10 cellular contexts compared by ENCODE assay signal in the genomic region with DNA sequence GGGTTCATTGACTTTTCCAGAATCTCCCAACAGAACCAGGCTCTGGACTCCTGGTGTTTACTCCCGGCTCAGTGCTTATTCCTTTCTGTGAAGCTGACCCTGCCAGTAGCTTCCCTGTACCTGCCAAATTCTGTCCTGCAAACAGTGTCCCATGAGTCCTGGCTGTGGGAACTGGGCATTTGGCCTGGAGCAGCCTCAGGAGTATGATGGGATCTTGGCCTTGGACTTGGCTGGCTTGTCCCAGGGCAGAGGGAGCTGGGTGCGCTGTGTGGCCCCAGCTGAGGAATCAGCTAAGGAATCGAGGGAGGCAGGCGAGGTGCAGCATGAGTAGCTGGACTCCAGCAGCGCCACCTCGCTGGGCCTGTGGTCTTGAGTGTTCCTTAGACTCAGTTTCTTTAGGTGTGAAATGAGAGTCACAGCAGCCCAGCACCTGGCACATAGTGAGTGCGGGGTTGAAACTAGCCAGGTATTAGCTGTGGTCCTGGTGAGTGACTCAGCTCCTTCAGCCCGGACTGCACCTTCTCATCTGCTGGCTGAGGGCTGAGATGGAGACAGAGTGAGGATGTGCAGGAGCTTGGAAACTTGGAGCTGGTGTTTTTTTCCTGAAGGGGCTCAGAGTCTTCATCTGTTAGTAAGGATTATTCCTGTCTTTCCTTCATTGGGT. TPM values are rescaled to one million over a fixed set of nuclear protein-coding genes. Genes with fewer than 3 reads are reported as not detected.
DNase-seq lines count a peak whose midpoint lies in the region; ATAC-seq, FAIRE-seq and TF ChIP-seq lines count a peak whose summit lies in the region.
"Had no signal": no experiment of that assay in that cellular context is flagged by ENCODE, and none has a peak within 500 bp of the region (broad histone marks: within the 10 kb centered on the region; RNA-seq: fewer than 3 reads in every experiment).

No MANE protein-coding gene starts in this region.

- peak overlapping the region; percentile 37 for H3K27ac Mint-ChIP-seq in activated CD8-positive, alpha-beta T cell treated with anti-CD3 and anti-CD28 coated beads, Interleukin-2, amount 10 ng/mL, durations not matched to agents 7 days and 5 days
- H3K27ac Mint-ChIP-seq: activated T-helper 2 cell treated with anti-CD3 and anti-CD28 coated beads, Interferon-gamma antibody, Interleukin-2, Interleukin-4, amounts not matched to agents 10 μg/mL and 5 μg/mL and 100 μg/mL, durations not matched to agents 14 hours and 24 hours and 36 hours had no signal

- H3K79me2 ChIP-seq in HCT116 (ENCODE audit: insufficient read depth, low read length): peaks cover 92% of the 10 kb centered on the region

- no TSS peak for BruUV-seq in HCT116 (replicated peaks; lab: Mats Ljungman, UMichigan)

- DNase-seq in HCT116 (ENCODE audit: low read depth, low spot score): no peak
- DNase-seq in activated CD8-positive, alpha-beta T cell treated with anti-CD3 and anti-CD28 coated beads, Interleukin-2, amount 10 ng/mL, durations not matched to agents 7 days and 5 days: no peak
- peak in 1 of 2 donors; percentile 63 for DNase-seq in psoas muscle
- DNase-seq in iPS-NIHi11 (ENCODE audit: low spot score): no peak
- no peak for DNase-seq in MV-4-11 (lab: John Stamatoyannopoulos, UW)
- no peak for DNase-seq in kidney
- DNase-seq: stimulated activated naive CD8-positive, alpha-beta T cell treated with anti-CD3 and anti-CD28 coated beads, Interleukin-15, amount 100 ng/mL, for 72 hours had no signal

- intact Hi-C loops in HCT116 (cut with micrococcal nuclease): no loop called here
- intact Hi-C loops in psoas muscle (cut with DNase I): no loop called here
- intact Hi-C loops in kidney (cut with DNase I): no loop called here

- TF ChIP-seq CTCF in HCT116 (IDR thresholded peaks at IDR 0.05 in 2 of 3, conservative IDR thresholded peaks at IDR 0.05 in 1 of 3; ENCODE audit: borderline replicate concordance in 1 of 3, insufficient read depth in 1 of 3, low read depth in 2 of 3, low read length in 2 of 3): no peak
- TF ChIP-seq CTCF in gastroesophageal sphincter (IDR thresholded peaks at IDR 0.05): no peak
- no peak for TF ChIP-seq CTCF in psoas muscle (IDR thresholded peaks at IDR 0.05)
- no peak for TF ChIP-seq CTCF in kidney (IDR thresholded peaks at IDR 0.05; ENCODE audit: borderline replicate concordance, extremely low read depth, insufficient read depth)

- no peak overlapping the region for H3K4me3 Mint-ChIP-seq in activated CD8-positive, alpha-beta T cell treated with anti-CD3 and anti-CD28 coated beads, Interleukin-2, amount 10 ng/mL, durations not matched to agents 7 days and 5 days
- H3K4me3 Mint-ChIP-seq: stimulated activated naive CD8-positive, alpha-beta T cell treated with anti-CD3 and anti-CD28 coated beads, Interleukin-15, amount 100 ng/mL, for 72 hours had no signal

- WGBS in gastroesophageal sphincter (ENCODE audit: low coverage in 1 of 2), 2 donors: no CpG with 5 or more reads among the region's 8 CpGs
- 49 to 68% (median 56%) methylated on average over 8 of the region's 8 CpGs for WGBS in psoas muscle, 3 donors

- H2AFZ ChIP-seq in HCT116 (ENCODE audit: low read depth, low read length, poor library complexity, severe bottlenecking): no peak overlapping the region

- FAIRE-seq in kidney (lab: Jason Lieb, UNC): no peak

- no peaks in the 10 kb centered on the region for H3K27me3 ChIP-seq in HCT116 (ENCODE audit: insufficient read depth, low read length)
- no peaks in the 10 kb centered on the region for H3K27me3 ChIP-seq in gastroesophageal sphincter
- H3K27me3 ChIP-seq in psoas muscle (ENCODE audit: insufficient read depth in 3 of 3, low read length in 2 of 3): no peaks in the 10 kb centered on the region

- H3K4me1 ChIP-seq in HCT116 (ENCODE audit: control insufficient read depth in 1 of 2, insufficient read depth in 2 of 2, low read length in 2 of 2): peaks cover 7 to 27% of the 10 kb centered on the region in 2 experiments
- peaks cover 0 to 68% (median 16%) of the 10 kb centered on the region in 3 donors for H3K4me1 ChIP-seq in gastroesophageal sphincter
- peaks cover 45% of the 10 kb centered on the region for H3K4me1 ChIP-seq in psoas muscle
- peaks cover 0 to under 1% of the 10 kb centered on the region in 2 donors for H3K4me1 ChIP-seq in kidney (ENCODE audit: control insufficient read depth in 1 of 2, insufficient read depth in 1 of 2, low read depth in 1 of 2, low read length in 2 of 2)

- no peak for TF ChIP-seq RAD21 in HCT116 (IDR thresholded peaks at IDR 0.05; ENCODE audit: low read depth)

- CTCF ChIA-PET in HCT116 (lab: Charles Lee): interaction anchor here (1.5 kb wide), 1 partner anchor 10 kb away, joined by 12 read pairs; no protein-coding TSS in a partner anchor
- CTCF ChIA-PET in activated CD8-positive, alpha-beta T cell treated with anti-CD3 and anti-CD28 coated beads, Interleukin-2, amount 10 ng/mL, durations not matched to agents 7 days and 5 days (lab: Charles Lee): interaction anchor here (4.1 kb wide), 1 partner anchor 10 kb away, joined by 23 read pairs; no protein-coding TSS in a partner anchor

- H3K9me3 ChIP-seq in HCT116 (ENCODE audit: control insufficient read depth in 1 of 2, insufficient read depth in 1 of 2, low read depth in 1 of 2, low read length in 2 of 2) (no peaks in the 10 kb centered on the region), gastroesophageal sphincter (no peaks in the 10 kb centered on the region), psoas muscle (no peaks in the 10 kb centered on the region), kidney (ENCODE audit: control insufficient read depth in 1 of 2, low read length in 2 of 2) (no peaks in the 10 kb centered on the region)

- no peak for TF ChIP-seq EP300 in gastroesophageal sphincter (IDR thresholded peaks at IDR 0.05)

- POLR2A ChIA-PET in HCT116 (lab: Charles Lee): interaction anchor here (1.2 kb wide), 1 partner anchor 10 kb away, joined by 6 read pairs; a partner anchor contains a TSS
- POLR2A ChIA-PET in activated CD8-positive, alpha-beta T cell treated with anti-CD3 and anti-CD28 coated beads, Interleukin-2, amount 10 ng/mL, durations not matched to agents 7 days and 5 days (lab: Charles Lee): interaction anchor here (0.9 kb wide), 1 partner anchor 11 kb away, joined by 5 read pairs; a partner anchor contains a TSS

- H3K36me3 Mint-ChIP-seq in activated CD8-positive, alpha-beta T cell treated with anti-CD3 and anti-CD28 coated beads, Interleukin-2, amount 10 ng/mL, durations not matched to agents 7 days and 5 days (ENCODE audit: low read depth): peaks cover 37% of the 10 kb centered on the region

- peaks cover 29% of the 10 kb centered on the region for H3K4me1 Mint-ChIP-seq in activated CD8-positive, alpha-beta T cell treated with anti-CD3 and anti-CD28 coated beads, Interleukin-2, amount 10 ng/mL, durations not matched to agents 7 days and 5 days (ENCODE audit: low read depth)

- H3K27me3 Mint-ChIP-seq in activated CD8-positive, alpha-beta T cell treated with anti-CD3 and anti-CD28 coated beads, Interleukin-2, amount 10 ng/mL, durations not matched to agents 7 days and 5 days (ENCODE audit: low read depth): no peaks in the 10 kb centered on the region
- H3K27me3 Mint-ChIP-seq: stimulated activated naive CD8-positive, alpha-beta T cell treated with anti-CD3 and anti-CD28 coated beads, Interleukin-15, amount 100 ng/mL, for 72 hours had no signal

- no peak for TF ChIP-seq POLR2A in HCT116 (IDR thresholded peaks at IDR 0.05; ENCODE audit: borderline replicate concordance, extremely low read depth, insufficient read depth, insufficient read length)
- TF ChIP-seq POLR2A in gastroesophageal sphincter (IDR thresholded peaks at IDR 0.05): no peak

- peak; percentile 29; the same call in 1 of the 2 replicates for ATAC-seq in HCT116
- no peak for ATAC-seq in activated CD8-positive, alpha-beta T cell treated with anti-CD3 and anti-CD28 coated beads, Interleukin-2, amount 10 ng/mL, durations not matched to agents 7 days and 5 days
- peak; percentile 36 for ATAC-seq in gastroesophageal sphincter
- ATAC-seq in psoas muscle: peak; percentile 54 to 86 (median 68)
- ATAC-seq: stimulated activated naive CD8-positive, alpha-beta T cell treated with anti-CD3 and anti-CD28 coated beads, Interleukin-15, amount 100 ng/mL, for 72 hours had no signal

- H3K9ac ChIP-seq in HCT116 (ENCODE audit: low read length) (no peak overlapping the region), kidney (ENCODE audit: low read length in 2 of 2) (no peak overlapping the region)

- no peaks in the 10 kb centered on the region for H3K9me2 ChIP-seq in HCT116 (ENCODE audit: insufficient read depth)

- H3K36me3 ChIP-seq in HCT116 (ENCODE audit: control insufficient read depth in 1 of 2, insufficient read depth in 2 of 2, low read length in 2 of 2): peaks cover 23 to 37% of the 10 kb centered on the region in 2 experiments
- H3K36me3 ChIP-seq in gastroesophageal sphincter: peaks cover 0 to 64% of the 10 kb centered on the region in 2 donors
- H3K36me3 ChIP-seq in psoas muscle (ENCODE audit: insufficient read depth in 1 of 2, low read depth in 1 of 2): peaks cover 4 to 63% of the 10 kb centered on the region in 2 donors
- H3K36me3 ChIP-seq in kidney (ENCODE audit: control insufficient read depth in 1 of 2, insufficient read depth in 2 of 2, low read length in 2 of 2): peaks cover 15 to 25% of the 10 kb centered on the region in 2 donors

- no peaks in the 10 kb centered on the region for H3K9me3 Mint-ChIP-seq in activated CD8-positive, alpha-beta T cell treated with anti-CD3 and anti-CD28 coated beads, Interleukin-2, amount 10 ng/mL, durations not matched to agents 7 days and 5 days (ENCODE audit: insufficient read depth)
- H3K9me3 Mint-ChIP-seq: activated T-helper 2 cell treated with anti-CD3 and anti-CD28 coated beads, Interferon-gamma antibody, Interleukin-2, Interleukin-4, amounts not matched to agents 10 μg/mL and 5 μg/mL and 100 μg/mL, durations not matched to agents 14 hours and 24 hours and 36 hours; stimulated activated naive CD8-positive, alpha-beta T cell treated with anti-CD3 and anti-CD28 coated beads, Interleukin-15, amount 100 ng/mL, for 72 hours had no signal

- no peak overlapping the region for H3K4me2 ChIP-seq in HCT116 (ENCODE audit: low read length)

- H3K4me3 ChIP-seq in HCT116 (replicated peaks in 1 of 2; ENCODE audit: low read depth in 1 of 2, low read length in 2 of 2) (no peak overlapping the region), gastroesophageal sphincter (no peak overlapping the region), psoas muscle (no peak overlapping the region), kidney (ENCODE audit: low read length in 2 of 2) (no peak overlapping the region)
- H3K4me3 ChIP-seq: lung had no signal

- H3K27ac ChIP-seq in HCT116 (ENCODE audit: low read depth, low read length) (peak overlapping the region; percentile 34), gastroesophageal sphincter (peak overlapping the region in 2 of 4 donors; percentile 4 to 46), psoas muscle (peak overlapping the region; percentile 71), kidney (ENCODE audit: low read depth in 2 of 2, low read length in 2 of 2) (no peak overlapping the region)

- peaks cover 3% of the 10 kb centered on the region; the same call in 1 of the 2 replicates for H4K20me1 ChIP-seq in HCT116 (ENCODE audit: insufficient read depth)

- RAD21 ChIA-PET in HCT116 (lab: Charles Lee; ENCODE audit: low non-redundant PET in 1 of 2, low total read pairs in 2 of 2, uncharacterized antibody in 2 of 2, unreplicated experiment in 2 of 2): interaction anchor here in 1 of 2 experiments (0.5 kb wide), 1 partner anchor 11 kb away, joined by 3 read pairs; a partner anchor contains a TSS

RNA-seq across cellular contexts. Expression of a gene that starts 10.4 kb away (rescaled TPM):
- total RNA-seq in HCT116 (2021; ENCODE audit: unreplicated experiment) (79.9 TPM), gastroesophageal sphincter (10 to 100 TPM; 33.6 to 82.5 (median 54.7) TPM), psoas muscle (10 to 100 TPM; 37.4 to 65.9 (median 47.1) TPM), kidney (83.6 TPM)
- 55.4 and 58.1 TPM in 2 replicates for polyA plus RNA-seq in HCT116 (2012)
- total RNA-seq in activated CD8-positive, alpha-beta T cell treated with anti-CD3 and anti-CD28 coated beads, Interleukin-2, amount 10 ng/mL, durations not matched to agents 7 days and 5 days: 10 to 100 TPM; 82.5 to 94.5 TPM
- polyA plus RNA-seq in psoas muscle (10 to 100 TPM; 30.8 to 34.5 (median 33.2) TPM), kidney (ENCODE audit: insufficient read depth, low read depth, low replicate concordance) (38.0 TPM)

RNA-seq across cellular contexts. Expression of a gene that starts 27.1 kb away (rescaled TPM):
- total RNA-seq in HCT116 (2021; ENCODE audit: unreplicated experiment) (9.2 TPM), gastroesophageal sphincter (under 1 TPM in 1 of 4 donors, not detected in 3; 0.50 TPM), psoas muscle (under 1 TPM in 3 of 4 donors, not detected in 1; 0.34 to 0.73 (median 0.36) TPM), kidney (2.1 TPM)
- 5.4 TPM in 2 replicates for polyA plus RNA-seq in HCT116 (2012)
- total RNA-seq in activated CD8-positive, alpha-beta T cell treated with anti-CD3 and anti-CD28 coated beads, Interleukin-2, amount 10 ng/mL, durations not matched to agents 7 days and 5 days: 1 to 10 TPM; 6.2 to 6.3 TPM
- polyA plus RNA-seq in psoas muscle (under 1 TPM; 0.22 to 0.62 (median 0.44) TPM), kidney (ENCODE audit: insufficient read depth, low read depth, low replicate concordance) (1.2 TPM)

RNA-seq across cellular contexts. Expression of a gene that starts 29.9 kb away (rescaled TPM):
- 35.4 TPM for total RNA-seq in HCT116 (2021; ENCODE audit: unreplicated experiment)
- polyA plus RNA-seq in HCT116 (2012): 26.3 and 30.9 TPM in 2 replicates
- 10 to 100 TPM; 30.2 to 31.7 TPM for total RNA-seq in activated CD8-positive, alpha-beta T cell treated with anti-CD3 and anti-CD28 coated beads, Interleukin-2, amount 10 ng/mL, durations not matched to agents 7 days and 5 days
- 10 to 100 TPM in 3 of 4 donors, 1 to 10 TPM in 1; 6.4 to 17.6 (median 14.8) TPM for total RNA-seq in gastroesophageal sphincter
- 10 to 100 TPM; 19.6 to 27.3 (median 24.3) TPM for total RNA-seq in psoas muscle
- 10 to 100 TPM; 40.9 to 51.1 (median 50.3) TPM for polyA plus RNA-seq in psoas muscle
- 17.2 TPM for total RNA-seq in kidney
- 32.2 TPM for polyA plus RNA-seq in kidney (ENCODE audit: insufficient read depth, low read depth, low replicate concordance)

RNA-seq across cellular contexts. Expression of a gene that starts 43.8 kb away (rescaled TPM):
- total RNA-seq in HCT116 (2021; ENCODE audit: unreplicated experiment) (32.7 TPM), gastroesophageal sphincter (10 to 100 TPM; 22.6 to 51.4 (median 24.6) TPM), psoas muscle (10 to 100 TPM; 27.0 to 34.6 (median 29.1) TPM), kidney (33.0 TPM)
- 19.0 and 21.7 TPM in 2 replicates for polyA plus RNA-seq in HCT116 (2012)
- total RNA-seq in activated CD8-positive, alpha-beta T cell treated with anti-CD3 and anti-CD28 coated beads, Interleukin-2, amount 10 ng/mL, durations not matched to agents 7 days and 5 days: 10 to 100 TPM; 28.3 to 29.2 TPM
- polyA plus RNA-seq in psoas muscle (10 to 100 TPM; 25.5 to 39.5 (median 36.3) TPM), kidney (ENCODE audit: insufficient read depth, low read depth, low replicate concordance) (21.6 TPM)

RNA-seq across cellular contexts. Expression of a gene that starts 47.9 kb away (rescaled TPM):
- total RNA-seq in HCT116 (2021; ENCODE audit: unreplicated experiment) (12.9 TPM), gastroesophageal sphincter (1 to 10 TPM; 4.0 to 9.2 (median 6.0) TPM), psoas muscle (10 to 100 TPM in 3 of 4 donors, 1 to 10 TPM in 1; 6.5 to 44.0 (median 13.5) TPM), kidney (30.6 TPM)
- polyA plus RNA-seq in HCT116 (2012): 10.0 and 13.2 TPM in 2 replicates
- total RNA-seq in activated CD8-positive, alpha-beta T cell treated with anti-CD3 and anti-CD28 coated beads, Interleukin-2, amount 10 ng/mL, durations not matched to agents 7 days and 5 days: 10 to 100 TPM in 1 of 2 experiments, 1 to 10 TPM in 1; 8.7 to 10.2 TPM
- polyA plus RNA-seq in psoas muscle (10 to 100 TPM; 10.3 to 14.1 (median 12.1) TPM), kidney (ENCODE audit: insufficient read depth, low read depth, low replicate concordance) (10.3 TPM)

Comparison
In these comparisons a context has a peak if more than half of its experiments do, and no peak if none do; other contexts are left out.
1. H3K27ac ChIP-seq: peak in HCT116 (single experiment) and psoas muscle (single experiment); none in kidney (0 of 2).